16 cellular contexts compared by ENCODE assay signal in the genomic region with DNA sequence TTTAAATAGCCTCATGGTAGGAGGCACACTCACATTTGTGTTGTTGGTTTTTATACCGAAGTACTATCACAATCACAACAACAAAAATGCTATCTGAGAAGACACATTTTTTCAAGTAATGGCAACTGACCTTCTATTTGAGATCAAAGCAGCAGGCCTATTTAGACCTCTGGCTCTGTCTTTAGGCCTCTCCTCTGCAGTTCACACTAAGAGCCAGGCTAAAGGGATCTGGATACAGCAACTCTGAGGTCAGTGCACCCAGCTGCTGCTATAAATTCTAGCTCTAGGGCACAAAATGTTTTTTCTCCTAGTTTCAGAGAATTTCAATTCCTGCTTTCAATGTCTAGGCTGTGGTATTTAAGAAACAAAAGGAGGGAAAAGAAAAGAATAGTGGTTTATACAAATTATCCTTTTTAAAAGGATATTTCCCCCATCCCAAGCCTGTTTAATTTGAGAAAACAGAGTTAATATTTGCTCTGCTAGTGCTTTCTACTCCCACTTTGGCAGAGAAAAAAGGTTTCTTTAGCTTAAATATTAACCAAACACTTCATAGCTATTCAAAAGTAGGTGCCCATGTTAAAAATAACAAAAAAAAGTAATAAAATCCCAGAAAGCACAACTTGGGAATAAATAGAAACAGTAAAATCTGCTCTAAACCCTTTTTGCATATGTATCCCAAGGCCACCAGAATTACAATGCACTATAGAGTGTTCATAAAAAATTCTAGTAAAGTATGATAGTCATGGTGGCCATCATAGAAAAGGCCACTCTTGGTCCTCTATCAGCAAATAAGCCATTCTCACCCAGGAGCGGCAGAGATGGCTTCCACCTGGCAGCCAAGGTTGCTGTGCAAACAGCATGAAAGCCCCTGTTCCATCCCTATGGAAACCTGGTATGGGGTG.
DNase-seq lines count a peak whose midpoint lies in the region; ATAC-seq lines count a peak whose summit lies in the region.
"Had no signal": no experiment of that assay in that cellular context is flagged by ENCODE, and none has a peak within 500 bp of the region (broad histone marks: within the 10 kb centered on the region; RNA-seq: fewer than 3 reads in every experiment).

No MANE protein-coding gene starts in this region.

- H2BK120ac ChIP-seq in trophoblast cell (ENCODE audit: insufficient read depth, low read length, poor library complexity): no peak overlapping the region

- H4K91ac ChIP-seq in trophoblast cell (ENCODE audit: low read depth, low read length): no peak overlapping the region

- no peak overlapping the region for H3K18ac ChIP-seq in trophoblast cell (ENCODE audit: low read length)

- no peak for ATAC-seq in aorta (ENCODE audit: low FRiP score)
- no peak for ATAC-seq in HG03565 (IDR thresholded peaks at IDR 0.05; ENCODE audit: unreplicated experiment)
- ATAC-seq: GM12878 had no signal

- H3K27me3 ChIP-seq in SJCRH30 (no peaks in the 10 kb centered on the region), trophoblast cell (ENCODE audit: insufficient read depth, low read length) (no peaks in the 10 kb centered on the region), aorta (ENCODE audit: control insufficient read depth in 1 of 2, insufficient read depth in 2 of 2, low read length in 1 of 2) (no peaks in the 10 kb centered on the region)

- H3K4me2 ChIP-seq in trophoblast cell (ENCODE audit: low read length): no peak overlapping the region

- peak overlapping the region; percentile 25 for H2AFZ ChIP-seq in trophoblast cell (ENCODE audit: insufficient read depth, low read length, poor library complexity)

- H3K36me3 ChIP-seq in SJCRH30: no peaks in the 10 kb centered on the region
- no peaks in the 10 kb centered on the region for H3K36me3 ChIP-seq in trophoblast cell (ENCODE audit: control insufficient read depth in 1 of 2, insufficient read depth in 2 of 2, low read length in 2 of 2)
- H3K36me3 ChIP-seq in aorta (ENCODE audit: control insufficient read depth in 1 of 2, insufficient read depth in 2 of 2, low read length in 1 of 2): no peaks in the 10 kb centered on the region
- H3K36me3 ChIP-seq: thoracic aorta had no signal

- H4K12ac ChIP-seq in trophoblast cell (ENCODE audit: low read depth, low read length): no peak overlapping the region

- no peak overlapping the region for H2AK5ac ChIP-seq in trophoblast cell (ENCODE audit: low read length)

- WGBS in trophoblast cell (ENCODE audit: extremely low coverage, insufficient coverage, insufficient read length): no CpG with 5 or more reads among the region's 2 CpGs
- WGBS in aorta, 2 donors: 87 to 88% methylated on average over 2 of the region's 2 CpGs

- no peaks in the 10 kb centered on the region for H3K79me1 ChIP-seq in trophoblast cell (ENCODE audit: low read length)

- no peak overlapping the region for H4K8ac ChIP-seq in trophoblast cell (ENCODE audit: low read depth, low read length)

- H3K27ac ChIP-seq in SJCRH30 (no peak overlapping the region), trophoblast cell (ENCODE audit: low read depth, low read length) (no peak overlapping the region), aorta (ENCODE audit: low read depth in 1 of 2, low read length in 2 of 2) (no peak overlapping the region)
- H3K27ac ChIP-seq: thoracic aorta had no signal

- no peak overlapping the region for H3K14ac ChIP-seq in trophoblast cell (ENCODE audit: low read length)

- H3K23ac ChIP-seq in trophoblast cell (ENCODE audit: low read length): no peak overlapping the region

- H3K9me3 ChIP-seq in SJCRH30 (replicated peaks) (no peaks in the 10 kb centered on the region), trophoblast cell (ENCODE audit: insufficient read depth, low read depth, low read length) (no peaks in the 10 kb centered on the region), aorta (ENCODE audit: control insufficient read depth, low read length) (no peaks in the 10 kb centered on the region)
- H3K9me3 ChIP-seq: thoracic aorta had no signal

- peak; percentile 64 for DNase-seq in MV-4-11 (lab: John Stamatoyannopoulos, UW)
- peak; percentile 7 to 47 for DNase-seq in SJCRH30
- peak; percentile 46 for DNase-seq in left kidney (ENCODE audit: low read depth, low spot score)
- DNase-seq in trophoblast cell: no peak
- DNase-seq in stimulated activated CD4-positive, alpha-beta T cell treated with anti-CD3 and anti-CD28 coated beads, Interleukin-4, amount 100 ng/mL, for 1 hour: no peak
- no peak for DNase-seq in aorta
- no peak for DNase-seq in stimulated activated naive CD4-positive, alpha-beta T cell (lab: John Stamatoyannopoulos, UW)
- DNase-seq: activated naive CD4-positive, alpha-beta T cell treated with Interleukin-2 at 50 U/mL for 16 hours; Calu3; GDM1; KBM-7; left cardiac atrium; NCI-H2171 treated with DMSO at 0.1 percent for 48 hours had no signal

- H3K4me1 ChIP-seq in SJCRH30 (0 out of 2 replicates have a peak, but pooled peaks cover 12% of the 10 kb centered on the region), trophoblast cell (ENCODE audit: control insufficient read depth in 1 of 2, insufficient read depth in 2 of 2, low read length in 2 of 2) (no peaks in the 10 kb centered on the region), aorta (ENCODE audit: control insufficient read depth in 1 of 2, insufficient read depth in 2 of 2, low read length in 2 of 2) (no peaks in the 10 kb centered on the region)

- H3K4me3 ChIP-seq in SJCRH30 (no peak overlapping the region), trophoblast cell (ENCODE audit: low read depth, low read length) (no peak overlapping the region), aorta (ENCODE audit: low read length in 2 of 2) (no peak overlapping the region)
- H3K4me3 ChIP-seq: GM12878, thoracic aorta had no signal

- no peak overlapping the region for H3K9ac ChIP-seq in trophoblast cell (ENCODE audit: low read length)

- H3K79me2 ChIP-seq in trophoblast cell (ENCODE audit: control insufficient read depth, insufficient read depth, low read length, poor library complexity): no peaks in the 10 kb centered on the region

- no peak overlapping the region for H2BK5ac ChIP-seq in trophoblast cell (ENCODE audit: low read depth, low read length, poor library complexity)

- H3K4ac ChIP-seq in trophoblast cell (ENCODE audit: low read depth, low read length): no peak overlapping the region

- intact Hi-C loops in aorta (cut with DNase I): no loop called here

- no peak overlapping the region for H2BK12ac ChIP-seq in trophoblast cell (ENCODE audit: low read length)

Comparison
In these comparisons a context has a peak if more than half of its experiments do, and no peak if none do; other contexts are left out.
1. DNase-seq: peak in MV-4-11 (single experiment), SJCRH30 (2 of 2) and left kidney (single experiment); none in trophoblast cell (0 of 2), stimulated activated CD4-positive, alpha-beta T cell treated with anti-CD3 and anti-CD28 coated beads, Interleukin-4, amount 100 ng/mL, for 1 hour (single experiment), aorta (0 of 2) and stimulated activated naive CD4-positive, alpha-beta T cell (0 of 6).